9 cellular contexts compared by ENCODE assay signal in the genomic region with DNA sequence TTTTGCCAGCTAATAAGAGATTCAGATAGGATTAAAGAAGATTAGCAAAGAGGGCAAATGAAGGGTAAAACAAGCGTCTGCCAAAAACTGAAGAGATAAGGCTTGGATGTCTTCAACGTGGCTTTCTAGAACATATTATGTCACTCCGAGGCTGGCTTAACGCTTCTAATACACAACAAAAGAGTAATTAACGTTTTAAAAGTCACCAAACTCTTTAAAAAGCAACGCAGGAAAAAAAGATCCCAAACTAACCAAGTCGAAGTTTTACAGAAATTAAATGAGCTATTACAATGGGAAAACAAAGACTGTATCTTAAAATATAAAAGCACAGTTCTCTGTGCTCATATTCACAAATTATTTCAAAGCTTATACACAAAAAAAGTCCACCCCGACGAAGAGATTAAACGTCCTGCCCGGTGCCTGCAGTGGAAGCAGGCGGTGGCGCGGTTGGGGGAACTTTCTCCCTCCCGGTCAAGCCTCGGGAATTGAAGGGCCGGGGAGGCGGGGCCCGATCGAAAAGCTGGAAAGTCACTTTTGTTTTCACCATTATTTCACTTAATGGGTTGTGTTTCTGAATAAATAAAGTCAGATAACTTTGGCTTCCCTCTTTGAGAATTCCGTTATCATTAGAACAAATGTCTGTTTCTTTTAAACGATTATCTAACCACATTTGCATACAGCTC. TPM values are rescaled to one million over a fixed set of nuclear protein-coding genes. Genes with fewer than 3 reads are reported as not detected.
DNase-seq lines count a peak whose midpoint lies in the region; ATAC-seq and TF ChIP-seq lines count a peak whose summit lies in the region.
"Had no signal": no experiment of that assay in that cellular context is flagged by ENCODE, and none has a peak within 500 bp of the region (broad histone marks: within the 10 kb centered on the region; RNA-seq: fewer than 3 reads in every experiment).

No MANE protein-coding gene starts in this region.

- H3K79me1 ChIP-seq in neuronal stem cell (ENCODE audit: low read depth, low read length) = no peaks in the 10 kb centered on the region

- peak overlapping the region; percentile 85 for H3K4me3 Mint-ChIP-seq in WTC11

- TF ChIP-seq RAD21 in HCT116 (IDR thresholded peaks at IDR 0.05; ENCODE audit: low read depth) = no peak

- ATAC-seq in HCT116 (no peak), WTC11 (no peak), HG02852 (IDR thresholded peaks at IDR 0.05; ENCODE audit: unreplicated experiment) (no peak), GM19395 (IDR thresholded peaks at IDR 0.05; ENCODE audit: unreplicated experiment) (no peak)

- no peak overlapping the region for H2AFZ ChIP-seq in HCT116 (ENCODE audit: low read depth, low read length, poor library complexity, severe bottlenecking)
- H2AFZ ChIP-seq in neuronal stem cell (ENCODE audit: low read length) = peak overlapping the region; percentile 99

- H3K4me3 ChIP-seq in BJ (ENCODE audit: low read depth, low read length) (peak overlapping the region; percentile 61), HCT116 (replicated peaks in 1 of 2; ENCODE audit: low read depth in 1 of 2, low read length in 2 of 2) (peak overlapping the region; percentile 46 to 61), neuronal stem cell (ENCODE audit: low read length in 2 of 2) (peak overlapping the region; percentile 60 to 88)

- H3K9me3 ChIP-seq in HCT116 (ENCODE audit: control insufficient read depth in 1 of 2, insufficient read depth in 1 of 2, low read depth in 1 of 2, low read length in 2 of 2) = no peaks in the 10 kb centered on the region
- H3K9me3 ChIP-seq in neuronal stem cell (replicated peaks in 1 of 2; ENCODE audit: control insufficient read depth in 2 of 2, insufficient read depth in 1 of 2, low read depth in 1 of 2, low read length in 2 of 2) = peaks cover 2 to 3% of the 10 kb centered on the region in 2 donors

- no peak overlapping the region for H3K4ac ChIP-seq in neuronal stem cell (ENCODE audit: low read length)

- H3K36me3 Mint-ChIP-seq in WTC11 = peaks cover 6% of the 10 kb centered on the region

- no peaks in the 10 kb centered on the region for H3K36me3 ChIP-seq in BJ (ENCODE audit: control insufficient read depth, insufficient read depth, low read length)
- no peaks in the 10 kb centered on the region for H3K36me3 ChIP-seq in HCT116 (ENCODE audit: control insufficient read depth in 1 of 2, insufficient read depth in 2 of 2, low read length in 2 of 2)
- no peaks in the 10 kb centered on the region for H3K36me3 ChIP-seq in neuronal stem cell (replicated peaks in 1 of 2; ENCODE audit: control insufficient read depth in 2 of 2, insufficient read depth in 2 of 2, low read length in 2 of 2)

- no peak for TF ChIP-seq POLR2A in HCT116 (IDR thresholded peaks at IDR 0.05; ENCODE audit: borderline replicate concordance, extremely low read depth, insufficient read depth, insufficient read length)

- H4K91ac ChIP-seq in neuronal stem cell (ENCODE audit: low read depth, low read length, poor library complexity) = no peak overlapping the region

- H3K14ac ChIP-seq in neuronal stem cell (ENCODE audit: low read length) = no peak overlapping the region

- CTCF ChIA-PET in BJ (lab: Yijun Ruan, JAX) (interaction anchor here (0.9 to 1.2 kb wide), 2 partner anchors 11 to 35 kb away, joined by 3 read pairs; no protein-coding TSS in a partner anchor), HCT116 (lab: Charles Lee) (interaction anchor here (0.6 kb wide), 1 partner anchor 534 kb away, joined by 3 read pairs; no protein-coding TSS in a partner anchor), WTC11 (lab: Charles Lee) (interaction anchor here (0.8 to 1.4 kb wide), 4 partner anchors 45 to 371 kb away, joined by 3 to 6 read pairs (median 4); a partner anchor contains a TSS)

- no peak overlapping the region for H3K27ac ChIP-seq in HCT116 (ENCODE audit: low read depth, low read length)
- peak overlapping the region; percentile 96 for H3K27ac ChIP-seq in neuronal stem cell (replicated peaks; ENCODE audit: low read length)

- H3K4me1 ChIP-seq in HCT116 (ENCODE audit: control insufficient read depth in 1 of 2, insufficient read depth in 2 of 2, low read length in 2 of 2) (peaks cover 10 to 21% of the 10 kb centered on the region in 2 experiments; a peak in 3 of 4 replicates), neuronal stem cell (ENCODE audit: control insufficient read depth in 2 of 2, insufficient read depth in 1 of 2, low read depth in 1 of 2, low read length in 2 of 2) (no peaks in the 10 kb centered on the region)

- H3K9ac ChIP-seq in HCT116 (ENCODE audit: low read length) (peak overlapping the region; percentile 62), neuronal stem cell (ENCODE audit: low read depth, low read length, poor library complexity) (no peak overlapping the region)

- no peak overlapping the region for H4K8ac ChIP-seq in neuronal stem cell (ENCODE audit: low read depth, low read length)

- no peaks in the 10 kb centered on the region for H3K79me2 ChIP-seq in HCT116 (ENCODE audit: insufficient read depth, low read length)

- H3K27me3 Mint-ChIP-seq in WTC11 (ENCODE audit: low read depth) = peaks cover 60% of the 10 kb centered on the region

- H4K20me1 ChIP-seq in HCT116 (ENCODE audit: insufficient read depth) = no peaks in the 10 kb centered on the region

- H3K27me3 ChIP-seq in BJ (ENCODE audit: control insufficient read depth, insufficient read depth, low read length) (peaks cover 11% of the 10 kb centered on the region), HCT116 (ENCODE audit: insufficient read depth, low read length) (peaks cover 21% of the 10 kb centered on the region), neuronal stem cell (ENCODE audit: control insufficient read depth in 3 of 3, insufficient read depth in 3 of 3, low read depth in 1 of 3, low read length in 3 of 3) (peaks cover 0 to 6% (median 0%) of the 10 kb centered on the region in 3 experiments)

- POLR2A ChIA-PET in BJ (lab: Charles Lee) = no interaction called here
- POLR2A ChIA-PET in HCT116 (lab: Charles Lee) = no interaction called here
- POLR2A ChIA-PET in WTC11 (lab: Charles Lee) = interaction anchor here (0.6 kb wide), 1 partner anchor 114 kb away, joined by 3 read pairs; no protein-coding TSS in a partner anchor

- no CpG with 5 or more reads among the region's 22 CpGs for WGBS in neuronal stem cell (ENCODE audit: extremely low coverage in 2 of 2, insufficient read length in 2 of 2, insufficient replicate concordance in 1 of 2), 2 donors

- RAD21 ChIA-PET in HCT116 (lab: Charles Lee; ENCODE audit: low non-redundant PET in 1 of 2, low total read pairs in 2 of 2, uncharacterized antibody in 2 of 2, unreplicated experiment in 2 of 2) = no interaction called here

- H3K27ac Mint-ChIP-seq in WTC11 = no peak overlapping the region

- H2AK5ac ChIP-seq in neuronal stem cell (ENCODE audit: low read depth, low read length) = no peak overlapping the region

- peaks cover 10% of the 10 kb centered on the region for H3K4me1 Mint-ChIP-seq in WTC11

- H3K9me2 ChIP-seq in HCT116 (ENCODE audit: insufficient read depth) = no peaks in the 10 kb centered on the region

- no peak overlapping the region for H2BK5ac ChIP-seq in neuronal stem cell (ENCODE audit: low read length)

- no peak overlapping the region for H3K18ac ChIP-seq in neuronal stem cell (ENCODE audit: low read length)

- DNase-seq in BJ (ENCODE audit: low read depth) (no peak), HCT116 (ENCODE audit: low read depth, low spot score) (no peak), WTC11 (ENCODE audit: low spot score) (peak; percentile 56), globus pallidus (ENCODE audit: low spot score) (peak; percentile 19), neuronal stem cell (ENCODE audit: low spot score) (peak; percentile 62), UCSD-AML1 (lab: John Stamatoyannopoulos, UW; ENCODE audit: unreplicated experiment) (no peak)

- H2BK12ac ChIP-seq in neuronal stem cell (ENCODE audit: low read length) = no peak overlapping the region

- H3K4me2 ChIP-seq in HCT116 (ENCODE audit: low read length) (peak overlapping the region; percentile 94), neuronal stem cell (ENCODE audit: insufficient read depth, low read length, poor library complexity, severe bottlenecking) (peak overlapping the region; percentile 90)

- TF ChIP-seq CTCF in BJ (IDR thresholded peaks at IDR 0.05; ENCODE audit: insufficient read depth, low read depth, low read length) (no peak), HCT116 (IDR thresholded peaks at IDR 0.05 in 2 of 3, conservative IDR thresholded peaks at IDR 0.05 in 1 of 3; ENCODE audit: borderline replicate concordance in 1 of 3, insufficient read depth in 1 of 3, low read depth in 2 of 3, low read length in 2 of 3) (no peak), WTC11 (IDR thresholded peaks at IDR 0.05) (no peak)

- H2BK120ac ChIP-seq in neuronal stem cell (ENCODE audit: low read depth, low read length) = no peak overlapping the region

- BruUV-seq in HCT116 (replicated peaks; lab: Mats Ljungman, UMichigan) = no TSS peak

- intact Hi-C loops in HCT116 (cut with micrococcal nuclease) = no loop called here

- no peak overlapping the region for H2BK15ac ChIP-seq in neuronal stem cell (ENCODE audit: low read length)

- H3K23ac ChIP-seq in neuronal stem cell (ENCODE audit: low read depth, low read length, poor library complexity) = no peak overlapping the region

- peaks cover 8% of the 10 kb centered on the region for H3K9me3 Mint-ChIP-seq in WTC11

TF ChIP-seq in WTC11, 78 proteins besides CTCF, POLR2A, EP300 and RAD21:
- TF ChIP-seq ELF4 (CRISPR knock-in tag; IDR thresholded peaks at IDR 0.05; ENCODE audit: low read depth) = no peak
- TF ChIP-seq SP1 (CRISPR knock-in tag; conservative IDR thresholded peaks at IDR 0.05) = 0 out of 2 replicates have a peak, but pooled peaks have one; percentile 7
TF ChIP-seq in WTC11: peak in this region for 1.

RNA-seq across cellular contexts. Expression of a gene that starts 1.2 kb away (rescaled TPM):
- not detected in 2 replicates for polyA plus RNA-seq in BJ (2011; rRNA removed)
- polyA minus RNA-seq in BJ (2011; rRNA and poly(A)+ RNA removed) = 0.05 TPM in 1 of 2 replicates, not detected in the other
- total RNA-seq in HCT116 (2021; ENCODE audit: unreplicated experiment) = 0.22 TPM
- polyA plus RNA-seq in HCT116 (2012) = 0.02 and 0.08 TPM in 2 replicates
- 0.07 to 0.21 TPM (median 0.16 TPM) in 3 replicates for total RNA-seq in WTC11 (2021)
- 1.9 TPM for polyA plus RNA-seq in neuronal stem cell (2013, experiment 1 of 2)
- 2.0 TPM for polyA plus RNA-seq in neuronal stem cell (2013, experiment 2 of 2)
- total RNA-seq: LHCN-M2 had no signal

RNA-seq across cellular contexts. Expression of a gene that starts 44.7 kb away (rescaled TPM):
- polyA plus RNA-seq in BJ (2011; rRNA removed) = not detected in 2 replicates
- not detected in 2 replicates for polyA minus RNA-seq in BJ (2011; rRNA and poly(A)+ RNA removed)
- not detected for total RNA-seq in HCT116 (2021; ENCODE audit: unreplicated experiment)
- 0.09 TPM in 1 of 2 replicates, not detected in the other for polyA plus RNA-seq in HCT116 (2012)
- total RNA-seq in WTC11 (2021) = 0.07 to 0.09 TPM in 2 of 3 replicates, not detected in the other
- polyA plus RNA-seq in neuronal stem cell (2013, experiment 1 of 2) = not detected
- polyA plus RNA-seq in neuronal stem cell (2013, experiment 2 of 2) = not detected
- total RNA-seq: LHCN-M2 had no signal

RNA-seq across cellular contexts. Expression of a gene that starts 49.7 kb away (rescaled TPM):
- 0.04 TPM in 1 of 2 replicates, not detected in the other for polyA plus RNA-seq in BJ (2011; rRNA removed)
- polyA minus RNA-seq in BJ (2011; rRNA and poly(A)+ RNA removed) = 2.0 TPM in 1 of 2 replicates, not detected in the other
- total RNA-seq in HCT116 (2021; ENCODE audit: unreplicated experiment) = 4.9 TPM
- 1.4 and 1.8 TPM in 2 replicates for polyA plus RNA-seq in HCT116 (2012)
- 5.4 to 6.7 TPM (median 6.3 TPM) in 3 replicates for total RNA-seq in WTC11 (2021)
- polyA plus RNA-seq in neuronal stem cell (2013, experiment 1 of 2) = 7.7 TPM
- polyA plus RNA-seq in neuronal stem cell (2013, experiment 2 of 2) = 7.9 TPM

Comparison
In these comparisons a context has a peak if more than half of its experiments do, and no peak if none do; other contexts are left out.
1. DNase-seq: peak in WTC11 (single experiment), globus pallidus (single experiment) and neuronal stem cell (single experiment); none in BJ (single experiment), HCT116 (single experiment) and UCSD-AML1 (single experiment).
2. Peak in every context shown above with its lines, with median percentiles within 50 percentile points of each other: H3K4me3 ChIP-seq.